Comparison of ENCODE assay signal across 1 cellular context in genomic region chr11:12123177-12123576, GRCh38.
TF ChIP-seq lines count a peak whose summit lies in the region.

No MANE protein-coding gene starts in this region.

TF ChIP-seq in endothelial cell of umbilical vein, 7 proteins besides CTCF, POLR2A, EP300 and RAD21 (continued from another document):
- no peak for TF ChIP-seq POLR2AphosphoS5 (IDR thresholded peaks at IDR 0.05; ENCODE audit: insufficient read depth, low read depth, low read length)
- no peak for TF ChIP-seq MAX (IDR thresholded peaks at IDR 0.05; ENCODE audit: insufficient read depth, insufficient read length)
- no peak for TF ChIP-seq EZH2 (IDR thresholded peaks at IDR 0.05; ENCODE audit: borderline replicate concordance, low read depth, low read length, severe bottlenecking)
- TF ChIP-seq JUN (IDR thresholded peaks at IDR 0.05; ENCODE audit: borderline replicate concordance, insufficient read depth, insufficient read length, low read depth), result no peak
